Comparison of ENCODE assay signal across 8 cellular contexts in the genomic region with DNA sequence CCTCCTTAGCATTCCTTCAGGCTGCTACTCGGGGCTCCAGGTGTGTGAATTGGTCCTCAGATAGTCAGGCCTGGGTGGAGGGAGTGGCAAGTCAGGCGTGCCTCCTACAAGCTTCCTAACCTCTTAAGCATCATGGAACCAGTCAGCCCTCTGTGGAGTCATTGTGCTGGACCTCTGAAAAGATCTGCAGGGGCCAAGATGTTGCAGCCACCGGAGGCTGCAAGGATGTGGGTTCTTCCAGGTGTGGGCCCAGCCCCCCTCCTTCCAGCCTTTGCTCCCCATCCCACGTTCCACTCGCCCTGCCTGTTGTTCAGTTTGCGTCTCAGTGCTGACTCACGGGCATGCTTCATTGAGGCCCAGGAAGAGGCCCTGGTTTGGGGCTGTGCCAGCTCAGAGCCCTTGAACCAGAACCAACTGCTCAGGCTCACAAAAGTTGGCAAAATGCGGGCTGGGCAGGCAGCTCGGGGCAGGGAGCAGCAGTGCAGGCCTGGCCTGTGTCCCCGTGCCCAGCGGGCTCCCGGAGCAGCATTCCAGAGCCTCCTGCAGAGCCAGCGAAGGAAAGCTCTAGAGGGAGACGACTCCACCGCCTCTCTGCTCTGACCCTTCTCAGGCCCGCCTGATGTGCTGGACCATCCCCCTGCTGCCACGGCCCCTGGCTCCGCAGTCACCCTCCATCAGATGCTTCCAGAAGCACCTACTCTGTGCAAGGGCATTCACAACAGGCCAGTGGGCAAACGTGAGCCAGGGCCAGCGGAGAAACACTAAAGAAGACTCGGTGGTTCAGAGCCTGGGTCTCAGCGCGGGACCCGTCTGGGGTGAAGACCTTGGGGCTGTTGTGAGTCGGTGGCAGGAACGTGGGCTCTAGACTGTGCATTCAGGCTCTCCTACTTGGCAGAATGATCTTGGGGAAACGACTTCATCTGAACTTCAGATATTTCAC. TPM values are rescaled to one million over a fixed set of nuclear protein-coding genes. Genes with fewer than 3 reads are reported as not detected.
DNase-seq lines count a peak whose midpoint lies in the region; ATAC-seq, FAIRE-seq and TF ChIP-seq lines count a peak whose summit lies in the region.

No MANE protein-coding gene starts in this region.

- no peaks in the 10 kb centered on the region for H3K36me3 ChIP-seq in SK-N-SH (replicated peaks in 1 of 2; ENCODE audit: control insufficient read depth in 1 of 2, insufficient read depth in 2 of 2, low read length in 1 of 2)

- H3K27ac Mint-ChIP-seq in activated naive CD4-positive, alpha-beta T cell treated with anti-CD3 and anti-CD28 coated beads, Interleukin-2, amount 50 U/mL, for 72 hours: peak overlapping the region; percentile 80 to 97

- TF ChIP-seq CTCF in SK-N-SH (IDR thresholded peaks at IDR 0.05): no peak
- no peak for TF ChIP-seq CTCF in retinal pigment epithelial cell (conservative IDR thresholded peaks at IDR 0.05; ENCODE audit: low read depth, low read length)

- ATAC-seq in HG03442 (IDR thresholded peaks at IDR 0.05; ENCODE audit: unreplicated experiment) (peak; percentile 46), HG02623 (IDR thresholded peaks at IDR 0.05; ENCODE audit: unreplicated experiment) (no peak)
- peak; percentile 65 to 76 for ATAC-seq in activated naive CD4-positive, alpha-beta T cell treated with anti-CD3 and anti-CD28 coated beads, Interleukin-2, amount 50 U/mL, for 72 hours

- peak overlapping the region; percentile 62 to 73 for H3K27ac ChIP-seq in SK-N-SH (ENCODE audit: low read depth in 2 of 2, low read length in 1 of 2)

- TF ChIP-seq EP300 in SK-N-SH (IDR thresholded peaks at IDR 0.05; ENCODE audit: borderline replicate concordance in 1 of 2, low read depth in 1 of 2, low read length in 1 of 2): peak in 1 of 2 experiments; percentile 87; a peak in 1 of 4 replicates

- DNase-seq in Caki2 (ENCODE audit: low read depth) (peak; percentile 97), SK-N-SH (no peak), head of caudate nucleus (peak; percentile 63 to 93 (median 78)), retinal pigment epithelial cell (ENCODE audit: low read depth) (peak; percentile 81), urothelium cell line (ENCODE audit: low spot score) (peak; percentile 94)
- DNase-seq in activated naive CD4-positive, alpha-beta T cell treated with anti-CD3 and anti-CD28 coated beads, Interleukin-2, amount 50 U/mL, for 72 hours (ENCODE audit: low spot score in 2 of 2): peak; percentile 75 to 82

- CTCF ChIA-PET in SK-N-SH (lab: Yijun Ruan, JAX): interaction anchor here (1.0 to 8.5 kb wide), 9 partner anchors 10 to 296 kb away, joined by 3 to 182 read pairs (median 3); partner anchors contain the start of gene ZNRF1

- H3K36me3 Mint-ChIP-seq in activated naive CD4-positive, alpha-beta T cell treated with anti-CD3 and anti-CD28 coated beads, Interleukin-2, amount 50 U/mL, for 72 hours: peaks cover 0 to 56% of the 10 kb centered on the region in 2 donors

- H4K20me1 ChIP-seq in SK-N-SH (ENCODE audit: insufficient read depth): no peaks in the 10 kb centered on the region

- H2AFZ ChIP-seq in SK-N-SH (ENCODE audit: low read depth): no peak overlapping the region

- H3K9me2 ChIP-seq in SK-N-SH: no peaks in the 10 kb centered on the region

- 0 out of 2 replicates have a peak, but pooled peaks cover 5% of the 10 kb centered on the region for H3K79me2 ChIP-seq in SK-N-SH (ENCODE audit: insufficient read depth)

- POLR2A ChIA-PET in SK-N-SH (lab: Yijun Ruan, JAX): no interaction called here

- 65% methylated on average over 23 of the region's 27 CpGs for WGBS in SK-N-SH (ENCODE audit: low lambda C conversion rate)

- in situ Hi-C loops in Caki2 (cut with HindIII; ENCODE audit: low pct_unique_long_range_greater_than_20kb, low sequenced_read_pairs): no loop called here

- peak overlapping the region; percentile 74 for H3K4me2 ChIP-seq in SK-N-SH

- peak; percentile 30 for FAIRE-seq in urothelium cell line (lab: Jason Lieb, UNC)

- H3K4me1 ChIP-seq in SK-N-SH (ENCODE audit: control insufficient read depth in 1 of 2, insufficient read depth in 2 of 2, low read depth in 1 of 2, low read length in 1 of 2): peaks cover 41 to 68% of the 10 kb centered on the region in 2 experiments; a peak in 3 of 4 replicates

- H3K9me3 Mint-ChIP-seq in activated naive CD4-positive, alpha-beta T cell treated with anti-CD3 and anti-CD28 coated beads, Interleukin-2, amount 50 U/mL, for 72 hours: no peaks in the 10 kb centered on the region

- no peaks in the 10 kb centered on the region for H3K27me3 ChIP-seq in SK-N-SH (ENCODE audit: insufficient read depth)

- TF ChIP-seq RAD21 in SK-N-SH (IDR thresholded peaks at IDR 0.05; ENCODE audit: low read length): no peak

- H3F3A ChIP-seq in SK-N-SH (replicated peaks; ENCODE audit: insufficient read depth): peaks cover 25% of the 10 kb centered on the region

- H3K9me3 ChIP-seq in SK-N-SH: no peaks in the 10 kb centered on the region

- peak overlapping the region; percentile 48 for H3K9ac ChIP-seq in SK-N-SH

- H3K4me3 ChIP-seq in SK-N-SH (ENCODE audit: low read depth in 2 of 2, low read length in 1 of 2) (no peak overlapping the region; a peak in 1 of 4 replicates), retinal pigment epithelial cell (ENCODE audit: low read length) (no peak overlapping the region)

- intact Hi-C loops in head of caudate nucleus (cut with DNase I): no loop called here

TF ChIP-seq in SK-N-SH, 30 proteins besides CTCF, POLR2A, EP300 and RAD21 (continues in another document):
- TF ChIP-seq NFIC (IDR thresholded peaks at IDR 0.05; ENCODE audit: borderline replicate concordance) (peak; percentile 98), FOSL2 (IDR thresholded peaks at IDR 0.05; ENCODE audit: borderline replicate concordance, low read depth) (peak; percentile 95), TAF1 (IDR thresholded peaks at IDR 0.05; ENCODE audit: borderline replicate concordance, low read depth, low read length) (peak; percentile 48; the same call in 1 of the 2 replicates), YY1 (IDR thresholded peaks at IDR 0.05; ENCODE audit: low read depth) (peak; percentile 45; the same call in 1 of the 2 replicates), PBX3 (IDR thresholded peaks at IDR 0.05) (peak; percentile 68), GATA2 (CRISPR knock-in tag; IDR thresholded peaks at IDR 0.05) (no peak), ZBTB33 (IDR thresholded peaks at IDR 0.05; ENCODE audit: borderline replicate concordance, low read depth) (no peak)
- TF ChIP-seq, protein P1, sequence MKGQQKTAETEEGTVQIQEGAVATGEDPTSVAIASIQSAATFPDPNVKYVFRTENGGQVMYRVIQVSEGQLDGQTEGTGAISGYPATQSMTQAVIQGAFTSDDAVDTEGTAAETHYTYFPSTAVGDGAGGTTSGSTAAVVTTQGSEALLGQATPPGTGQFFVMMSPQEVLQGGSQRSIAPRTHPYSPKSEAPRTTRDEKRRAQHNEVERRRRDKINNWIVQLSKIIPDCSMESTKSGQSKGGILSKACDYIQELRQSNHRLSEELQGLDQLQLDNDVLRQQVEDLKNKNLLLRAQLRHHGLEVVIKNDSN (IDR thresholded peaks at IDR 0.05; ENCODE audit: borderline replicate concordance, low read depth): no peak
- TF ChIP-seq, protein P2, sequence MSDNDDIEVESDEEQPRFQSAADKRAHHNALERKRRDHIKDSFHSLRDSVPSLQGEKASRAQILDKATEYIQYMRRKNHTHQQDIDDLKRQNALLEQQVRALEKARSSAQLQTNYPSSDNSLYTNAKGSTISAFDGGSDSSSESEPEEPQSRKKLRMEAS (IDR thresholded peaks at IDR 0.05; ENCODE audit: low read depth): peak; percentile 97

RNA-seq across cellular contexts. Expression of gene LDHD, which starts 7.5 kb away (rescaled TPM):
- 0.95 and 1.8 TPM in 2 replicates for total RNA-seq in Caki2 (2014; rRNA removed; shearing (Covaris generic); ENCODE audit: low replicate concordance)
- polyA plus RNA-seq in SK-N-SH (2012; rRNA removed): 0.53 and 0.70 TPM in 2 replicates
- polyA plus RNA-seq in SK-N-SH (2012; cell fraction: cytosol; rRNA removed): 0.15 and 0.25 TPM in 2 replicates
- polyA plus RNA-seq in SK-N-SH (2012; cell fraction: nucleus; rRNA removed): 1.4 TPM in 2 replicates
- under 1 TPM; 0.64 to 0.82 TPM for total RNA-seq in activated naive CD4-positive, alpha-beta T cell treated with anti-CD3 and anti-CD28 coated beads, Interleukin-2, amount 50 U/mL, for 72 hours

RNA-seq across cellular contexts. Expression of gene ZFP1, which starts 39.3 kb away (rescaled TPM):
- 7.9 and 14.4 TPM in 2 replicates for total RNA-seq in Caki2 (2014; rRNA removed; shearing (Covaris generic); ENCODE audit: low replicate concordance)
- 3.0 and 3.7 TPM in 2 replicates for polyA plus RNA-seq in SK-N-SH (2012; rRNA removed)
- 4.5 and 4.6 TPM in 2 replicates for polyA plus RNA-seq in SK-N-SH (2012; cell fraction: cytosol; rRNA removed)
- polyA plus RNA-seq in SK-N-SH (2012; cell fraction: nucleus; rRNA removed): 1.7 and 3.6 TPM in 2 replicates
- total RNA-seq in activated naive CD4-positive, alpha-beta T cell treated with anti-CD3 and anti-CD28 coated beads, Interleukin-2, amount 50 U/mL, for 72 hours: 10 to 100 TPM; 13.4 to 13.5 TPM
